Comparison of ENCODE assay signal across 1 cellular context in the genomic region with DNA sequence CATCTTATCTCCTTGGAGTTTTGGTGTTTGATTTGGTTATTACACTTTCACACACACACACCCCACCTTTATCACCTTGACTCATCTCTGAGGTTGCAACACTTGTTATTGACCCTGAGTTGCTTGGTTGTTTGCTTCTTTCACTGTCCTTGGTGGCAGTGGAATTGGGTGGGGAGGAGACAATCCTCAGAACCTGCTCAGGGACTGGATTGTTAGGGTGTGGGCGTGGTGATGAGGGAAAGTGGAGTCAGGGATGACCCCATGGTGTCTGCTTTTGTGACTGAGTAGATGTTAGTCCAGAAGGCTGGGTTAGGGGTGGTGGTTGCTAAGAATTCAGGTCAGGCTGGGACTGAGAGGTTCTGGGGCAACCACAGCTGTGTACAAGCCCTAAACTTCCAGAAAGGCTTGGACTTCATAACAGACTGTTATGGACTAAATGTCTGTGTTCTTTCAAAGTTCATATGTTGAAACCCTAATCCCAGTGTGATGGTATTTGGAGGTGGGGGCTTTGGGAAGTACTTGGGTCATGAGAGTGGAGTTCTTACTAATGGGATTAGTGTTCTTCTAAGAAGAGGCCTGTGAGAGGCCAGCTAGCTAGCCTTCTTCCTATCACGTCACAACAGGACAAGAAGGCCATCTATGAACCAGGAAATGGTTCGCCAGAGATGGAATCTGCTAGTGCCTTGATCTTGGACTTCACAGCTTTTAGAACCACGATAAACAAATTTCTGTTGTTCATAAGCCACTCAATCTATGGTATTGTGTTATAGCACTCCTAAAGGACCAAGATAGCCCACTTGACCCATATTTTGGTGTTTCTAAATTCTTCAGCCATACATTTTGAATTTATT.
TF ChIP-seq lines count a peak whose summit lies in the region.

No MANE protein-coding gene starts in this region.

TF ChIP-seq in K562, 482 proteins besides CTCF, POLR2A, EP300 and RAD21:
- no peak for TF ChIP-seq BHLHE40 (IDR thresholded peaks at IDR 0.05; ENCODE audit: low read length)
- peak; percentile 82 for TF ChIP-seq CEBPB (tag; IDR thresholded peaks at IDR 0.05)
- 0 out of 4 replicates have a peak, but pooled peaks of 1 of the 2 experiments have one; percentile 12 for TF ChIP-seq TRIM24 (IDR thresholded peaks at IDR 0.05)
